In the genomic region with DNA sequence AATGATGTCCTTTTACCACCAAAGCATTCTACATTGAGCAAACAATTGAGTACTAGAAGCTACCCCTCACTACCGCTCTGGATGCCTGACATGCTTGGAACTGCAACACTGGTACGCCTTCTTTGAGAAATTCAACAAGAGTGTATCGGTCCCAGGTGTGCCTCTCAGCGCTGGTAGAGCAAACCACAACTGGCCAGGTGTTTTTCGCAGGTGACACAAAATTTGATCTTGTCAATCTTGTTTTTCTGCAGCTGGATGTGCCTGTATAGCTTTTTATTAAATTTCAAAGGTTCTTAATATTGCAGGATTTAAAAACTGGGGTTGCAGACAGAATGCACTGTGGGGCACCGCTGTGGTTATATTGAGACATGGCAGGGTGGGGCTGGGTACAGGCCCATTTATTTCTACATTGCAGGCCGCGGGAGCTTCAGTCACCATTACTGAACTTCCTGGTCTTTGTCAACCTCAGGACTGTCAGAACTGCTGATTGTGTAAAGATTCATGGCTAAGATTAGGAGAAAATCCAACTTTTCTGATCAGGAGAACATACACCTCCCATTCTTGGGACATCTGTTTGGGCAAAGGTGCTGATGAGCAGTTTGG, we compare ENCODE assay signal across 13 cellular contexts. TPM values are rescaled to one million over a fixed set of nuclear protein-coding genes. Genes with fewer than 3 reads are reported as not detected.
A peak's percentile ranks its signal among the peaks of the same experiment; 100 is the strongest.
DNase-seq lines count a peak whose midpoint lies in the region; ATAC-seq and TF ChIP-seq lines count a peak whose summit lies in the region.
"Had no signal": no experiment of that assay in that cellular context is flagged by ENCODE, and none has a peak within 500 bp of the region (broad histone marks: within the 10 kb centered on the region; RNA-seq: fewer than 3 reads in every experiment).

No MANE protein-coding gene starts in this region.

- H3K4me3 ChIP-seq in HL-60 (replicated peaks; ENCODE audit: insufficient read depth, low read length) (no peak overlapping the region), ovary (no peak overlapping the region)

- H3K27me3 Mint-ChIP-seq in CD14-positive monocyte (ENCODE audit: low read depth in 3 of 3) (peaks cover 0 to 6% (median 2%) of the 10 kb centered on the region in 3 donors), naive B cell (no peaks in the 10 kb centered on the region)
- H3K27me3 Mint-ChIP-seq in activated CD8-positive, alpha-beta T cell treated with anti-CD3 and anti-CD28 coated beads for 36 hours: no peaks in the 10 kb centered on the region

- H3K36me3 ChIP-seq in ovary: no peaks in the 10 kb centered on the region

- no peaks in the 10 kb centered on the region for H3K4me1 ChIP-seq in ovary (ENCODE audit: insufficient read depth)

- CTCF ChIA-PET in activated CD8-positive, alpha-beta T cell treated with anti-CD3 and anti-CD28 coated beads for 36 hours (lab: Charles Lee): interaction anchor here (0.6 to 2.6 kb wide), 8 partner anchors 10 to 748 kb away, joined by 3 to 12 read pairs (median 3); no protein-coding TSS in a partner anchor

- TF ChIP-seq CTCF in CD14-positive monocyte (IDR thresholded peaks at IDR 0.05) (no peak), HL-60 (IDR thresholded peaks at IDR 0.05; ENCODE audit: insufficient read depth, low read length) (no peak), ovary (IDR thresholded peaks at IDR 0.05) (no peak)
- no peak for TF ChIP-seq CTCF in activated CD8-positive, alpha-beta T cell treated with anti-CD3 and anti-CD28 coated beads for 36 hours (IDR thresholded peaks at IDR 0.05)

- TF ChIP-seq POLR2A in ovary (IDR thresholded peaks at IDR 0.05): no peak

- intact Hi-C loops in CD14-positive monocyte (cut with micrococcal nuclease): loop anchor here in 1 of 2 donors (1.0 to 10.0 kb wide), 3 partner anchors 9 to 531 kb away; a partner anchor contains a TSS
- intact Hi-C loops in activated CD8-positive, alpha-beta T cell treated with anti-CD3 and anti-CD28 coated beads for 36 hours (cut with micrococcal nuclease): no loop called here
- intact Hi-C loops in ovary (cut with DNase I): no loop called here

- H3K27ac Mint-ChIP-seq in CD14-positive monocyte (peak overlapping the region; percentile 96 to 100 (median 99)), naive B cell (peak overlapping the region in 4 of 6 donors; percentile 53 to 98 (median 84))
- peak overlapping the region; percentile 81 for H3K27ac Mint-ChIP-seq in activated CD8-positive, alpha-beta T cell treated with anti-CD3 and anti-CD28 coated beads for 36 hours

- H3K27me3 ChIP-seq in HL-60 (ENCODE audit: insufficient read depth, poor library complexity, severe bottlenecking): no peaks in the 10 kb centered on the region
- H3K27me3 ChIP-seq in ovary: no peaks in the 10 kb centered on the region

- peaks cover 5 to 7% of the 10 kb centered on the region in 2 donors for H3K36me3 Mint-ChIP-seq in CD14-positive monocyte
- H3K36me3 Mint-ChIP-seq in activated CD8-positive, alpha-beta T cell treated with anti-CD3 and anti-CD28 coated beads for 36 hours (ENCODE audit: low read depth): peaks cover 2% of the 10 kb centered on the region
- H3K36me3 Mint-ChIP-seq in naive B cell: no peaks in the 10 kb centered on the region

- H3K27ac ChIP-seq in HL-60 (replicated peaks): peak overlapping the region; percentile 85
- no peak overlapping the region for H3K27ac ChIP-seq in ovary

- H3K9me3 ChIP-seq in ovary: no peaks in the 10 kb centered on the region
- H3K9me3 ChIP-seq: SK-N-SH had no signal

- H3K4me3 Mint-ChIP-seq in CD14-positive monocyte (peak overlapping the region; percentile 59 to 83), naive B cell (peak overlapping the region in 7 of 8 donors; percentile 1 to 87 (median 71))
- no peak overlapping the region for H3K4me3 Mint-ChIP-seq in activated CD8-positive, alpha-beta T cell treated with anti-CD3 and anti-CD28 coated beads for 36 hours

- POLR2A ChIA-PET in activated CD8-positive, alpha-beta T cell treated with anti-CD3 and anti-CD28 coated beads for 36 hours (lab: Charles Lee): interaction anchor here (0.9 to 4.4 kb wide), 6 partner anchors 8 to 72 kb away, joined by 3 to 19 read pairs (median 4); no protein-coding TSS in a partner anchor

- ATAC-seq in activated CD8-positive, alpha-beta T cell treated with anti-CD3 and anti-CD28 coated beads for 36 hours: no peak
- ATAC-seq in naive B cell (ENCODE audit: low read depth in 2 of 2) (no peak), GM21526 (IDR thresholded peaks at IDR 0.05; ENCODE audit: low FRiP score, unreplicated experiment) (no peak)

- no peak for TF ChIP-seq EP300 in ovary (IDR thresholded peaks at IDR 0.05)

- H3K9me3 Mint-ChIP-seq in CD14-positive monocyte (peaks cover 0 to 2% (median 0%) of the 10 kb centered on the region in 7 donors), naive B cell (no peaks in the 10 kb centered on the region)
- H3K9me3 Mint-ChIP-seq in activated CD8-positive, alpha-beta T cell treated with anti-CD3 and anti-CD28 coated beads for 36 hours: no peaks in the 10 kb centered on the region

- WGBS in ovary, 3 donors: 88 to 94% (median 90%) methylated on average over 8 of the region's 8 CpGs

- DNase-seq in CD14-positive monocyte (ENCODE audit: low spot score) (peak; percentile 84), HL-60 (ENCODE audit: low read depth in 1 of 2, low spot score in 1 of 2) (peak; percentile 74 to 89), naive B cell (no peak), NCI-H2081 treated with DMSO at 0.1 percent for 48 hours (lab: John Stamatoyannopoulos, UW) (no peak), ovary (no peak), A172 (ENCODE audit: low spot score) (no peak)
- DNase-seq in activated CD8-positive, alpha-beta T cell treated with anti-CD3 and anti-CD28 coated beads for 36 hours: no peak
- DNase-seq: activated CD4-positive, alpha-beta T cell treated with anti-CD3 and anti-CD28 coated beads for 1 hour; amniotic stem cell; kidney glomerular epithelial cell; NCI-H1105; SK-N-SH had no signal

- H3K4me1 Mint-ChIP-seq in CD14-positive monocyte (peaks cover 88% of the 10 kb centered on the region), naive B cell (peaks cover 40 to 51% (median 47%) of the 10 kb centered on the region in 3 donors)
- H3K4me1 Mint-ChIP-seq in activated CD8-positive, alpha-beta T cell treated with anti-CD3 and anti-CD28 coated beads for 36 hours (ENCODE audit: low read depth): peaks cover 49% of the 10 kb centered on the region

RNA-seq across cellular contexts. Expression of a gene that starts 4.4 kb away (rescaled TPM):
- 10 to 100 TPM; 51.0 to 83.2 TPM for polyA plus RNA-seq in CD14-positive monocyte
- 10 to 100 TPM; 24.6 to 25.0 TPM for total RNA-seq in activated CD8-positive, alpha-beta T cell treated with anti-CD3 and anti-CD28 coated beads for 36 hours
- 10 to 100 TPM; 29.0 to 47.0 (median 38.9) TPM for polyA plus RNA-seq in naive B cell (ENCODE audit: low read depth in 6 of 6)
- total RNA-seq in ovary: 1 to 10 TPM in 2 of 7 donors, under 1 TPM in 5; 0.48 to 1.3 (median 0.82) TPM
- 1 to 10 TPM in 1 of 2 donors, under 1 TPM in 1; 0.38 to 2.7 TPM for polyA plus RNA-seq in ovary
- not detected in 2 replicates for total RNA-seq in A172 (2014; rRNA removed; shearing (Covaris generic))
- polyA plus RNA-seq: SK-N-SH had no signal

RNA-seq across cellular contexts. Expression of a gene that starts 7.8 kb away (rescaled TPM):
- polyA plus RNA-seq in CD14-positive monocyte: 10 to 100 TPM; 18.5 to 29.7 TPM
- total RNA-seq in activated CD8-positive, alpha-beta T cell treated with anti-CD3 and anti-CD28 coated beads for 36 hours: 1 to 10 TPM; 1.1 to 1.6 TPM
- under 1 TPM in 4 of 6 donors, not detected in 2; 0.07 to 0.25 (median 0.16) TPM for polyA plus RNA-seq in naive B cell (ENCODE audit: low read depth in 6 of 6)
- total RNA-seq in ovary: 1 to 10 TPM in 6 of 7 donors, under 1 TPM in 1; 0.88 to 1.5 (median 1.1) TPM
- polyA plus RNA-seq in ovary: 1 to 10 TPM in 1 of 2 donors, under 1 TPM in 1; 0.53 to 1.4 TPM
- not detected in 2 replicates for total RNA-seq in A172 (2014; rRNA removed; shearing (Covaris generic))
- polyA plus RNA-seq: SK-N-SH had no signal

RNA-seq across cellular contexts. Expression of a gene that starts 56.3 kb away (rescaled TPM):
- polyA plus RNA-seq in CD14-positive monocyte (10 to 100 TPM; 35.9 to 57.9 TPM), naive B cell (ENCODE audit: low read depth in 6 of 6) (10 to 100 TPM; 65.4 to 89.0 (median 75.8) TPM), ovary (10 to 100 TPM; 11.2 to 57.6 TPM)
- total RNA-seq in activated CD8-positive, alpha-beta T cell treated with anti-CD3 and anti-CD28 coated beads for 36 hours: 10 to 100 TPM; 86.4 to 94.4 TPM
- total RNA-seq in ovary: 10 to 100 TPM; 26.7 to 39.3 (median 38.6) TPM
- total RNA-seq in A172 (2014; rRNA removed; shearing (Covaris generic)): 76.8 and 83.4 TPM in 2 replicates

Comparison
In these comparisons a context has a peak if more than half of its experiments do, and no peak if none do; other contexts are left out.
1. DNase-seq: peak in CD14-positive monocyte (single experiment) and HL-60 (2 of 2); none in activated CD8-positive, alpha-beta T cell treated with anti-CD3 and anti-CD28 coated beads for 36 hours (single experiment), naive B cell (single experiment), NCI-H2081 treated with DMSO at 0.1 percent for 48 hours (single experiment), ovary (0 of 5) and A172 (single experiment).
2. RNA of a gene that starts 4.4 kb away (total RNA-seq): 24.6 to 25.0 TPM in activated CD8-positive, alpha-beta T cell treated with anti-CD3 and anti-CD28 coated beads for 36 hours; 0.48 to 1.3 TPM in ovary and not detected in A172; every median in the first group is over 10 times any median in the second.
3. Peak in every context shown above with its lines, with median percentiles within 50 percentile points of each other: H3K27ac Mint-ChIP-seq.